8 cellular contexts compared by ENCODE assay signal in the genomic region with DNA sequence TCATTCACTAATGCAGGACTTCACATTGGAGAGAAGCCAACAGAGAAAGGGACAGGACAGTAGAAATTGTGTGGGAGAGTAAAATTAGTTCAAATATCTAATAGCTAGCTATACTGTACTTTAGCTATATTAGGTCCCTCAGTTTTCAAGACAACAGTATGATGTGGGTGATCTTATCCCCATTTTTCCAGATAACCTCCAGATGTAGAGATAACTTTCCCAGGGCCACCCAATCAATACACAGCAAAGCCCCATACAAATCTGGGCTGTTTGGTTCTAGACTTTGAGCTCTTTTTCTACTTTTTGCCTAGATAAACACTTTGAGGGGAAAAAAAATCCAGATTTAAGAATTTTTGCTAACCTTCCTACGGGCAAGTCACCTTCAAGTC. TPM values are rescaled to one million over a fixed set of nuclear protein-coding genes. Genes with fewer than 3 reads are reported as not detected.
DNase-seq lines count a peak whose midpoint lies in the region; ATAC-seq and TF ChIP-seq lines count a peak whose summit lies in the region.

No MANE protein-coding gene starts in this region.

- H3K27me3 ChIP-seq in adipocyte (replicated peaks; ENCODE audit: control insufficient read depth, insufficient read depth, low read length) (no peaks in the 10 kb centered on the region), liver (ENCODE audit: control insufficient read depth in 4 of 4, insufficient read depth in 4 of 4, low read length in 3 of 4) (no peaks in the 10 kb centered on the region), tibial nerve (no peaks in the 10 kb centered on the region)

- TF ChIP-seq EP300 in tibial nerve (IDR thresholded peaks at IDR 0.05) = no peak

- DNase-seq in activated T-cell treated with anti-CD3 and anti-CD28 coated beads, Interleukin-2, amount 50 U/mL, for 24 hours = no peak
- no peak for DNase-seq in activated T-cell treated with anti-CD3 and anti-CD28 coated beads, Interleukin-2, amount 50 U/mL, for 1 hour
- no peak for DNase-seq in adipocyte (ENCODE audit: low read depth)
- no peak for DNase-seq in tibial nerve (ENCODE audit: low spot score in 2 of 2)
- DNase-seq in kidney tubule cell (ENCODE audit: low spot score) = no peak
- no peak for DNase-seq in RPMI8226

- no peaks in the 10 kb centered on the region for H3K9me3 ChIP-seq in adipocyte (ENCODE audit: control insufficient read depth, low read length)
- peaks cover 0 to 17% (median 2%) of the 10 kb centered on the region in 4 donors for H3K9me3 ChIP-seq in liver (ENCODE audit: control insufficient read depth in 4 of 4, low read length in 3 of 4)
- H3K9me3 ChIP-seq in tibial nerve = peaks cover 0 to 18% (median 0%) of the 10 kb centered on the region in 4 donors

- H3K27ac Mint-ChIP-seq in activated T-cell treated with anti-CD3 and anti-CD28 coated beads, Interleukin-2, amount 50 U/mL, for 24 hours = peak overlapping the region; percentile 90

- H3K9me3 Mint-ChIP-seq in activated T-cell treated with anti-CD3 and anti-CD28 coated beads, Interleukin-2, amount 50 U/mL, for 24 hours = peaks cover 13% of the 10 kb centered on the region

- H3K4me3 Mint-ChIP-seq in activated T-cell treated with anti-CD3 and anti-CD28 coated beads, Interleukin-2, amount 50 U/mL, for 24 hours = peak overlapping the region; percentile 86

- 30% methylated on average over 1 of the region's 1 CpG for WGBS in liver
- 28 to 29% methylated on average over 1 of the region's 1 CpG for WGBS in tibial nerve, 2 donors

- H3K27ac ChIP-seq in liver (ENCODE audit: low read depth in 1 of 2, low read length in 2 of 2) (peak overlapping the region; percentile 96 to 100), tibial nerve (peak overlapping the region; percentile 85 to 96 (median 88))

- TF ChIP-seq CTCF in liver (IDR thresholded peaks at IDR 0.05; ENCODE audit: low read depth, low read length, missing input control) (no peak), tibial nerve (IDR thresholded peaks at IDR 0.05) (no peak)

- peak overlapping the region; percentile 94 for H3K4me3 ChIP-seq in adipocyte (ENCODE audit: low read length)
- H3K4me3 ChIP-seq in liver (ENCODE audit: low read depth in 1 of 3, low read length in 3 of 3) = peak overlapping the region; percentile 59 to 99 (median 82)
- H3K4me3 ChIP-seq in tibial nerve = peak overlapping the region; percentile 53 to 84 (median 74)

- no peak for ATAC-seq in HG02588 (IDR thresholded peaks at IDR 0.05; ENCODE audit: unreplicated experiment)

- H3K4me1 Mint-ChIP-seq in activated T-cell treated with anti-CD3 and anti-CD28 coated beads, Interleukin-2, amount 50 U/mL, for 24 hours (ENCODE audit: low read depth) = peaks cover 23% of the 10 kb centered on the region

- peaks cover 8% of the 10 kb centered on the region for H3K36me3 Mint-ChIP-seq in activated T-cell treated with anti-CD3 and anti-CD28 coated beads, Interleukin-2, amount 50 U/mL, for 24 hours (ENCODE audit: low read depth)

- no peak for TF ChIP-seq RAD21 in liver (IDR thresholded peaks at IDR 0.05)

- H3K4me1 ChIP-seq in adipocyte (ENCODE audit: control insufficient read depth, insufficient read depth, low read length) (peaks cover 26% of the 10 kb centered on the region), liver (ENCODE audit: control insufficient read depth in 4 of 4, insufficient read depth in 4 of 4, low read length in 3 of 4) (peaks cover 1 to 22% (median 9%) of the 10 kb centered on the region in 4 donors), tibial nerve (peaks cover 0 to 36% (median 2%) of the 10 kb centered on the region in 4 donors)

- H3K9ac ChIP-seq in adipocyte (ENCODE audit: low read length) = peak overlapping the region; percentile 92
- H3K9ac ChIP-seq in liver (ENCODE audit: low read depth in 1 of 2, low read length in 2 of 2) = peak overlapping the region in 1 of 2 donors; percentile 100

- H3K36me3 ChIP-seq in adipocyte (ENCODE audit: control insufficient read depth, insufficient read depth, low read length, severe bottlenecking) = peaks cover 24% of the 10 kb centered on the region
- H3K36me3 ChIP-seq in liver (ENCODE audit: control insufficient read depth in 4 of 4, insufficient read depth in 3 of 4, low read depth in 1 of 4, low read length in 3 of 4) = peaks cover 0 to 5% (median 0%) of the 10 kb centered on the region in 4 donors
- peaks cover 0 to 7% (median 0%) of the 10 kb centered on the region in 3 donors for H3K36me3 ChIP-seq in tibial nerve

- H3K27me3 Mint-ChIP-seq in activated T-cell treated with anti-CD3 and anti-CD28 coated beads, Interleukin-2, amount 50 U/mL, for 24 hours = no peaks in the 10 kb centered on the region

- no peak for TF ChIP-seq POLR2A in tibial nerve (IDR thresholded peaks at IDR 0.05)

TF ChIP-seq in liver, 16 proteins besides CTCF, POLR2A, EP300 and RAD21:
- TF ChIP-seq TAF1 (conservative IDR thresholded peaks at IDR 0.05) (no peak), RXRA (IDR thresholded peaks at IDR 0.05) (no peak)

RNA-seq across cellular contexts. Expression of a gene that starts 0.5 kb away (rescaled TPM):
- total RNA-seq in liver = 10 to 100 TPM; 23.6 to 50.0 TPM
- 10 to 100 TPM; 22.5 to 23.7 TPM for polyA plus RNA-seq in liver
- total RNA-seq in tibial nerve = 10 to 100 TPM; 14.1 to 24.3 (median 15.9) TPM

RNA-seq across cellular contexts. Expression of a gene that starts 56.3 kb away (rescaled TPM):
- 10 to 100 TPM in 1 of 2 donors, 1 to 10 TPM in 1; 6.5 to 18.9 TPM for total RNA-seq in liver
- 10 to 100 TPM in 1 of 2 donors, 1 to 10 TPM in 1; 7.2 to 17.3 TPM for polyA plus RNA-seq in liver
- total RNA-seq in tibial nerve = 10 to 100 TPM; 11.3 to 48.1 (median 28.6) TPM
